In the genomic region with DNA sequence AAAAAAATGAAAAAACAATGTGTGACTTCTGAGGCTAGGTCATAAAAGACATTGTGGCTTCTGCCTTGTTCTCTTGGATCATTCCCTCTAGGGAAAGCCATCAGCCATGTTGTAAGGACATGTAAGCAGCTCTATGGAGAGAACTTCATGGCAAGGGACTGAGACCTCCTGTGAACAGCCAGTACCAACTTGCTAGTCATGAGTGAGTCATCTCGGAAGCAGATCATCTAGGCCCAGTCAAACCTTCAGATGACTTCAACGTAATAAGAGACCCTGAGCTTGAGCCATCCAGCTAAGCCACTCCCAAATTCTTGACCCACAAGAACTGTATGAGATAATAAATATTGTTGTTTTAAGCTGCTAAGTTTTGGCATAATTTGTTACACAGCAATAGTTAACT, we compare ENCODE assay signal across 1 cellular context.
TF ChIP-seq lines count a peak whose summit lies in the region.

No MANE protein-coding gene starts in this region.

TF ChIP-seq in SK-N-SH, 30 proteins besides CTCF, POLR2A, EP300 and RAD21 (continued from another document):
- no peak for TF ChIP-seq TAF1 (IDR thresholded peaks at IDR 0.05; ENCODE audit: borderline replicate concordance, low read depth, low read length)
- TF ChIP-seq JUND (IDR thresholded peaks at IDR 0.05) = peak; percentile 49; the same call in 1 of the 2 replicates
- TF ChIP-seq, protein P1, sequence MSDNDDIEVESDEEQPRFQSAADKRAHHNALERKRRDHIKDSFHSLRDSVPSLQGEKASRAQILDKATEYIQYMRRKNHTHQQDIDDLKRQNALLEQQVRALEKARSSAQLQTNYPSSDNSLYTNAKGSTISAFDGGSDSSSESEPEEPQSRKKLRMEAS (IDR thresholded peaks at IDR 0.05; ENCODE audit: low read depth) = no peak
- TF ChIP-seq, protein P2, sequence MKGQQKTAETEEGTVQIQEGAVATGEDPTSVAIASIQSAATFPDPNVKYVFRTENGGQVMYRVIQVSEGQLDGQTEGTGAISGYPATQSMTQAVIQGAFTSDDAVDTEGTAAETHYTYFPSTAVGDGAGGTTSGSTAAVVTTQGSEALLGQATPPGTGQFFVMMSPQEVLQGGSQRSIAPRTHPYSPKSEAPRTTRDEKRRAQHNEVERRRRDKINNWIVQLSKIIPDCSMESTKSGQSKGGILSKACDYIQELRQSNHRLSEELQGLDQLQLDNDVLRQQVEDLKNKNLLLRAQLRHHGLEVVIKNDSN (IDR thresholded peaks at IDR 0.05; ENCODE audit: borderline replicate concordance, low read depth) = no peak
- TF ChIP-seq, protein P3, sequence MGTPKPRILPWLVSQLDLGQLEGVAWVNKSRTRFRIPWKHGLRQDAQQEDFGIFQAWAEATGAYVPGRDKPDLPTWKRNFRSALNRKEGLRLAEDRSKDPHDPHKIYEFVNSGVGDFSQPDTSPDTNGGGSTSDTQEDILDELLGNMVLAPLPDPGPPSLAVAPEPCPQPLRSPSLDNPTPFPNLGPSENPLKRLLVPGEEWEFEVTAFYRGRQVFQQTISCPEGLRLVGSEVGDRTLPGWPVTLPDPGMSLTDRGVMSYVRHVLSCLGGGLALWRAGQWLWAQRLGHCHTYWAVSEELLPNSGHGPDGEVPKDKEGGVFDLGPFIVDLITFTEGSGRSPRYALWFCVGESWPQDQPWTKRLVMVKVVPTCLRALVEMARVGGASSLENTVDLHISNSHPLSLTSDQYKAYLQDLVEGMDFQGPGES (IDR thresholded peaks at IDR 0.05; ENCODE audit: low read depth, low read length) = no peak
